In the genomic region with DNA sequence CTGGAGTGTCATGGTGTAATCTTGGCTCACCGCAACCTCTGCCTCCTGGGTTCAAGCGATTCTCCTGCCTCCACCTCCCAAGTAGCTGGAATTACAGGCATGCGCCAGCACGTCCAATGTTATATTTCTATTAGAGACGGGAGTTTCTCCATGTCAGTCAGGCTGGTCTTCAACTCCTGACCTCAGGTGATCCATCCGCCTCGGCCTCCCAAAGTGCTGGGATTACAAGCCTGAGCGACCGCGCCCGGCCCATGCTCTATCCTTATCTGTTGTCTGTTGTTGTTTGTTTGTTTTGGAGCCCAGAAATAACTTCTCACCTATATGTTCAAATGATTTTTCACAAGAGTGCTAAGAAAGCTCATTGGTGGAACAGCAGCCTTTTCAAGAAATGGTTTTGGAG, we compare ENCODE assay signal across 4 cellular contexts. TPM values are rescaled to one million over a fixed set of nuclear protein-coding genes. Genes with fewer than 3 reads are reported as not detected.
"Had no signal": no experiment of that assay in that cellular context is flagged by ENCODE, and none has a peak within 500 bp of the region (broad histone marks: within the 10 kb centered on the region; RNA-seq: fewer than 3 reads in every experiment).

No MANE protein-coding gene starts in this region.

RNA-seq across cellular contexts. Expression of gene KRTAP5-11, which starts 40.6 kb away (rescaled TPM):
- total RNA-seq: LHCN-M2, M059J, MCF 10A, NCI-H460 had no signal

RNA-seq across cellular contexts. Expression of gene KRTAP5-10, which starts 57.9 kb away (rescaled TPM):
- total RNA-seq: LHCN-M2, M059J, MCF 10A, NCI-H460 had no signal
